8 cellular contexts compared by ENCODE assay signal in genomic region chr1:120724507-120724906, GRCh38. TPM values are rescaled to one million over a fixed set of nuclear protein-coding genes. Genes with fewer than 3 reads are reported as not detected.
DNase-seq lines count a peak whose midpoint lies in the region; FAIRE-seq and TF ChIP-seq lines count a peak whose summit lies in the region.
"Not testable (repeated sequence)": the region's sequence is repeated elsewhere in the genome, so short reads cannot be mapped to it uniquely, and the experiment has no call there.

No MANE protein-coding gene starts in this region.

- H3K27ac Mint-ChIP-seq in dendritic cell treated with granulocyte-macrophage colony-stimulating factor and Interleukin-4, amounts not matched to agents 40 ng/mL and 50 ng/mL, for 4 days = peak overlapping the region; percentile 20

- not testable (repeated sequence) for H3K9ac ChIP-seq in HUES48 (ENCODE audit: low read depth, low read length); kidney (ENCODE audit: low read length in 2 of 2)
- H3K9ac ChIP-seq in SU-DHL-6 (ENCODE audit: low read length) = peak overlapping the region; percentile 68

- CTCF ChIA-PET in BJ (lab: Yijun Ruan, JAX) = not testable (repeated sequence)

- H3K27me3 ChIP-seq in BJ (ENCODE audit: control insufficient read depth, insufficient read depth, low read length); HUES48 (ENCODE audit: control insufficient read depth, insufficient read depth, low read length); SU-DHL-6 (ENCODE audit: low read length); neuron (ENCODE audit: insufficient read depth, low read length): not testable (repeated sequence)

- H3K36me3 Mint-ChIP-seq in dendritic cell treated with granulocyte-macrophage colony-stimulating factor and Interleukin-4, amounts not matched to agents 40 ng/mL and 50 ng/mL, for 4 days (ENCODE audit: low read depth) = not testable (repeated sequence)

- H3K36me3 ChIP-seq in BJ (ENCODE audit: control insufficient read depth, insufficient read depth, low read length); HUES48 (ENCODE audit: control insufficient read depth, insufficient read depth, low read length); SU-DHL-6 (ENCODE audit: low read length); kidney (ENCODE audit: control insufficient read depth in 1 of 2, insufficient read depth in 2 of 2, low read length in 2 of 2); neuron (ENCODE audit: insufficient read depth, low read length): not testable (repeated sequence)

- not testable (repeated sequence) for H2AFZ ChIP-seq in SU-DHL-6 (ENCODE audit: low read depth, low read length, severe bottlenecking)
- peak overlapping the region; percentile 81 for H2AFZ ChIP-seq in neuron (ENCODE audit: low read depth, low read length)

- H3K9me3 Mint-ChIP-seq in dendritic cell treated with granulocyte-macrophage colony-stimulating factor and Interleukin-4, amounts not matched to agents 40 ng/mL and 50 ng/mL, for 4 days = not testable (repeated sequence)

- POLR2A ChIA-PET in BJ (lab: Charles Lee) = not testable (repeated sequence)

- H4K20me1 ChIP-seq in SU-DHL-6 (ENCODE audit: low read depth, low read length) = not testable (repeated sequence)

- not testable (repeated sequence) for H3K4me1 ChIP-seq in HUES48 (ENCODE audit: control insufficient read depth, insufficient read depth, low read length); kidney (ENCODE audit: control insufficient read depth in 1 of 2, insufficient read depth in 1 of 2, low read depth in 1 of 2, low read length in 2 of 2); neuron (ENCODE audit: insufficient read depth, low read length)

- H3K4me3 ChIP-seq in BJ (ENCODE audit: low read depth, low read length) = peak overlapping the region; percentile 54
- H3K4me3 ChIP-seq in HUES48 (ENCODE audit: low read depth, low read length) = peak overlapping the region; percentile 70
- H3K4me3 ChIP-seq in SU-DHL-6 (ENCODE audit: insufficient read depth, low read length, poor library complexity, severe bottlenecking) = peak overlapping the region; percentile 71
- H3K4me3 ChIP-seq in kidney (ENCODE audit: low read length in 2 of 2) = peak overlapping the region in 1 of 2 donors; percentile 41
- peak overlapping the region; percentile 76 for H3K4me3 ChIP-seq in neuron (ENCODE audit: low read length)

- H3K79me2 ChIP-seq in SU-DHL-6 (ENCODE audit: insufficient read depth, low read length) = not testable (repeated sequence)

- H3K27ac ChIP-seq in HUES48 (ENCODE audit: low read depth, low read length); SU-DHL-6 (ENCODE audit: low read depth, low read length): not testable (repeated sequence)
- peak overlapping the region in 1 of 2 donors; percentile 63 for H3K27ac ChIP-seq in kidney (ENCODE audit: low read depth in 2 of 2, low read length in 2 of 2)

- not testable (repeated sequence) for TF ChIP-seq CTCF in BJ (IDR thresholded peaks at IDR 0.05; ENCODE audit: insufficient read depth, low read depth, low read length); SU-DHL-6 (IDR thresholded peaks at IDR 0.05; ENCODE audit: insufficient read depth, low read length, poor library complexity, severe bottlenecking); kidney (IDR thresholded peaks at IDR 0.05; ENCODE audit: borderline replicate concordance, extremely low read depth, insufficient read depth)

- H3K4me3 Mint-ChIP-seq in dendritic cell treated with granulocyte-macrophage colony-stimulating factor and Interleukin-4, amounts not matched to agents 40 ng/mL and 50 ng/mL, for 4 days = peak overlapping the region; percentile 69

- H3K4me1 Mint-ChIP-seq in dendritic cell treated with granulocyte-macrophage colony-stimulating factor and Interleukin-4, amounts not matched to agents 40 ng/mL and 50 ng/mL, for 4 days (ENCODE audit: low read depth) = not testable (repeated sequence)

- H3F3A ChIP-seq in SU-DHL-6 (ENCODE audit: insufficient read depth) = not testable (repeated sequence)

- not testable (repeated sequence) for DNase-seq in BJ (ENCODE audit: low read depth)
- peak; percentile 16 for DNase-seq in activated naive CD4-positive, alpha-beta T cell treated with anti-CD3 and anti-CD28 coated beads, Interleukin-2, amount 50 U/mL, for 16 hours
- peak; percentile 30 for DNase-seq in kidney
- peak; percentile 10 for DNase-seq in stimulated activated CD4-positive, alpha-beta T cell treated with anti-CD3 and anti-CD28 coated beads, Interleukin-4, amount 100 ng/mL, for 24 hours

- not testable (repeated sequence) for H3K27me3 Mint-ChIP-seq in dendritic cell treated with granulocyte-macrophage colony-stimulating factor and Interleukin-4, amounts not matched to agents 40 ng/mL and 50 ng/mL, for 4 days

- H3K4me2 ChIP-seq in SU-DHL-6 (ENCODE audit: low read depth, low read length, poor library complexity, severe bottlenecking) = peak overlapping the region; percentile 50

- H3K9me3 ChIP-seq in HUES48 (ENCODE audit: control insufficient read depth, insufficient read depth, low read length); SU-DHL-6 (ENCODE audit: insufficient read depth, low read length); kidney (ENCODE audit: control insufficient read depth in 1 of 2, low read length in 2 of 2); neuron (ENCODE audit: low read length): not testable (repeated sequence)

- not testable (repeated sequence) for FAIRE-seq in kidney (lab: Jason Lieb, UNC)

- H3K9me2 ChIP-seq in SU-DHL-6 (replicated peaks; ENCODE audit: insufficient read depth, low read length) = not testable (repeated sequence)

- intact Hi-C loops in dendritic cell treated with granulocyte-macrophage colony-stimulating factor and Interleukin-4, amounts not matched to agents 40 ng/mL and 50 ng/mL, for 4 days (cut with micrococcal nuclease); kidney (cut with DNase I): not testable (repeated sequence)

RNA-seq across cellular contexts. Expression of gene NBPF26, which starts 0.8 kb away (rescaled TPM):
- 15.0 and 15.9 TPM in 2 replicates for polyA plus RNA-seq in BJ (2011; rRNA removed)
- 27.9 and 37.3 TPM in 2 replicates for polyA minus RNA-seq in BJ (2011; rRNA and poly(A)+ RNA removed)
- 38.2 TPM for total RNA-seq in kidney
- 1.9 TPM for polyA plus RNA-seq in kidney (ENCODE audit: insufficient read depth, low read depth, low replicate concordance)
